In genomic region chr1:40915581-40915980, GRCh38 we compare ENCODE assay signal across 1 cellular context.
TF ChIP-seq lines count a peak whose summit lies in the region.

No MANE protein-coding gene starts in this region.

TF ChIP-seq in H1, 55 proteins besides CTCF, POLR2A, EP300 and RAD21 (continued from another document):
- no peak for TF ChIP-seq SAP30 (IDR thresholded peaks at IDR 0.05; ENCODE audit: insufficient read depth, insufficient replicate concordance, low read length)
